8 cellular contexts compared by ENCODE assay signal in the genomic region with DNA sequence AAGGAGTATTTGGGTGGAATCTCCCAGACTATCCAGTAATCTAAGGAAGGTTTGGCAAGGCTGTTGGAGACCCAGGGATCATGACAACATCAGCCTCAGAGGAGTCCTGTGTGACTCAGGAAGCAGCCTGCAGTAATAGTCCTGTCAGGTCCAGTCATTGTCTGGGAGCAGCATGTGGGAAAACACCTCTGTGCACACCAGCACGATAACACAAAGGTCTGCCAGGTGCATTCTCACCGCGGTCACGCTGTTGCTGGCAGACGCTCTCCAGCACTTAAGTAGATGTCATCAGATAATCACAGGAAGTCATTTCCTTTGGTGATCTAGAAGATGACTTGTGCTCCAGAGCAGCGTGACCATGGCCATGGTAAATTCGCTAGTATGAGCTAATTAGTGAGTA.
DNase-seq lines count a peak whose midpoint lies in the region; ATAC-seq lines count a peak whose summit lies in the region.

No MANE protein-coding gene starts in this region.

- peak; percentile 84 for ATAC-seq in GM18511 (IDR thresholded peaks at IDR 0.05; ENCODE audit: unreplicated experiment)
- peak; percentile 64 for ATAC-seq in HG03159 (IDR thresholded peaks at IDR 0.05; ENCODE audit: unreplicated experiment)
- no peak for ATAC-seq in GM21717 (IDR thresholded peaks at IDR 0.05; ENCODE audit: unreplicated experiment)
- ATAC-seq in HG02884 (IDR thresholded peaks at IDR 0.05; ENCODE audit: unreplicated experiment): no peak

- H3K4ac ChIP-seq in mesendoderm (ENCODE audit: low read depth, low read length): no peak overlapping the region

- no peak overlapping the region for H3K4me2 ChIP-seq in mesendoderm (ENCODE audit: low read length)

- H3K79me2 ChIP-seq in mesendoderm (ENCODE audit: control insufficient read depth, insufficient read depth, low read length): no peaks in the 10 kb centered on the region

- no peak overlapping the region for H2BK5ac ChIP-seq in mesendoderm (ENCODE audit: low read length)

- H3K18ac ChIP-seq in mesendoderm (ENCODE audit: low read length): no peak overlapping the region

- no peak overlapping the region for H3K4me3 ChIP-seq in mesendoderm (ENCODE audit: low read length)

- H3K9ac ChIP-seq in mesendoderm (ENCODE audit: low read length): no peak overlapping the region

- WGBS in mesendoderm (ENCODE audit: extremely low coverage, insufficient coverage, low lambda C conversion rate): no CpG with 5 or more reads among the region's 7 CpGs

- in situ Hi-C loops in G401 (cut with HindIII; ENCODE audit: low sequenced_read_pairs): no loop called here

- no peak overlapping the region for H4K8ac ChIP-seq in mesendoderm (ENCODE audit: low read depth, low read length)

- no peak overlapping the region for H3K23ac ChIP-seq in mesendoderm (ENCODE audit: low read length)

- H3K36me3 ChIP-seq in mesendoderm (ENCODE audit: control insufficient read depth, insufficient read depth, low read length): no peaks in the 10 kb centered on the region

- H3K4me1 ChIP-seq in mesendoderm (ENCODE audit: control insufficient read depth, low read depth, low read length): no peaks in the 10 kb centered on the region

- H2BK15ac ChIP-seq in mesendoderm (replicated peaks; ENCODE audit: low read depth): no peak overlapping the region

- no peak overlapping the region for H2AK5ac ChIP-seq in mesendoderm (ENCODE audit: low read length)

- no peak overlapping the region for H2BK120ac ChIP-seq in mesendoderm (ENCODE audit: low read depth, low read length)

- H3K56ac ChIP-seq in mesendoderm (ENCODE audit: low read length): no peak overlapping the region

- H3K27me3 ChIP-seq in mesendoderm (ENCODE audit: insufficient read depth, low read length, poor library complexity): no peaks in the 10 kb centered on the region

- H3K79me1 ChIP-seq in mesendoderm (ENCODE audit: low read length): no peaks in the 10 kb centered on the region

- H4K5ac ChIP-seq in mesendoderm (ENCODE audit: low read length): no peak overlapping the region

- DNase-seq in activated CD4-positive, alpha-beta T cell treated with anti-CD3 and anti-CD28 coated beads, Interleukin-2, amount 50 U/mL, for 1 hour: peak; percentile 10
- DNase-seq in mesendoderm (peak; percentile 82), G401 (ENCODE audit: low spot score) (no peak), HUDEP-2 (lab: John Stamatoyannopoulos, UW; ENCODE audit: unreplicated experiment in 76 of 76) (no peak)

- H3K27ac ChIP-seq in mesendoderm (ENCODE audit: low read depth, low read length): no peak overlapping the region

Comparison
In these comparisons a context has a peak if more than half of its experiments do, and no peak if none do; other contexts are left out.
1. ATAC-seq: peak in GM18511 (single experiment) and HG03159 (single experiment); none in GM21717 (single experiment) and HG02884 (single experiment).
2. DNase-seq: peak in activated CD4-positive, alpha-beta T cell treated with anti-CD3 and anti-CD28 coated beads, Interleukin-2, amount 50 U/mL, for 1 hour (single experiment) and mesendoderm (single experiment); none in G401 (single experiment) and HUDEP-2 (0 of 76).